Comparison of ENCODE assay signal across 9 cellular contexts in the genomic region with DNA sequence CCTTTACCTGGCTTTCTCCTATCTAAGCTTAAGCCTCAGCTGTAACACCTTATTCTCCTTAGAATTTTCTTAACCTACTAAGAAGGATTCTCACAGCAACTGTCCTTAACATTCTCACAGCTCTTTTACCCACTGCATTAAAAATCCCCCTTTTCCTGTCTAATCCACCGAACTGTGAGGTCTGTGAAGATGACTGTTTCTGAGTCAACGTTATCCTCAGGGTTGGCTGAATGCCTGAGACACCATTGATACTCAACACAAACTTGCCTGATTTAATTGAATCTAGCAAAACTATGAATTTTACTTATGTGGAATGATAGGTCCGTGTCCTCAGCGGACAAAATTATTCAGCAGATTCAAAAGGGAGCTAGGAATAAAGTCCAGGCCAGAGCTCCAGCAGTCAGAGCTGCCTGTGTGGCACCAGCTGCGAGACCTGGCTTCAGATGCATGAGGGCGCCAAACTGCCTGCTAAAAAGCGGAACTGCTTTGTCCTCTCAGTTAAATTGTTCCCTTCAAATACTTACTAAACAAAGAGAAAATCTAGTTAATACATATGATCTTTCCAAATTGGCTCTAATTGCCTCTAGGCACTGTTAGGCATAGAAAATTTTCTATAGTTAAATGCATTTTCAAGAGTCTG. TPM values are rescaled to one million over a fixed set of nuclear protein-coding genes. Genes with fewer than 3 reads are reported as not detected.
A peak's percentile ranks its signal among the peaks of the same experiment; 100 is the strongest.
DNase-seq lines count a peak whose midpoint lies in the region.
"Had no signal": no experiment of that assay in that cellular context is flagged by ENCODE, and none has a peak within 500 bp of the region (broad histone marks: within the 10 kb centered on the region; RNA-seq: fewer than 3 reads in every experiment).

No MANE protein-coding gene starts in this region.

- no peak overlapping the region for H2AFZ ChIP-seq in Karpas-422 (ENCODE audit: low read length)
- H2AFZ ChIP-seq: parathyroid adenoma had no signal

- H3K9me2 ChIP-seq in Karpas-422 (replicated peaks; ENCODE audit: insufficient read depth, low read length) = no peaks in the 10 kb centered on the region

- H3K27ac ChIP-seq in Karpas-422 (ENCODE audit: low read length) (no peak overlapping the region), iPS-20b (ENCODE audit: low read length) (no peak overlapping the region)
- H3K27ac ChIP-seq: parathyroid adenoma had no signal

- H3K4me3 ChIP-seq in Karpas-422 (ENCODE audit: low read length) (no peak overlapping the region), iPS-20b (ENCODE audit: low read length) (no peak overlapping the region)

- no peaks in the 10 kb centered on the region for H3K9me3 ChIP-seq in Karpas-422 (ENCODE audit: low read length)
- H3K9me3 ChIP-seq in iPS-20b (ENCODE audit: insufficient read depth, low read depth, low read length) = no peaks in the 10 kb centered on the region

- no peaks in the 10 kb centered on the region for H3K27me3 ChIP-seq in Karpas-422 (ENCODE audit: low read length)
- no peaks in the 10 kb centered on the region for H3K27me3 ChIP-seq in iPS-20b (ENCODE audit: insufficient read depth, low read length)

- no peaks in the 10 kb centered on the region for H3K79me2 ChIP-seq in Karpas-422 (ENCODE audit: low read length)
- H3K79me2 ChIP-seq: parathyroid adenoma had no signal

- DNase-seq in DMS153 (lab: John Stamatoyannopoulos, UW) (peak; percentile 37), Karpas-422 (peak; percentile 72), OCI-M1 (lab: John Stamatoyannopoulos, UW) (peak; percentile 67), amniotic stem cell (lab: John Stamatoyannopoulos, UW) (no peak), DMS79 treated with DMSO at 0.1 percent for 48 hours (lab: John Stamatoyannopoulos, UW) (no peak), SKM-1 (lab: John Stamatoyannopoulos, UW; ENCODE audit: unreplicated experiment) (no peak)
- no peak for DNase-seq in stimulated activated CD4-positive, alpha-beta T cell treated with anti-CD3 and anti-CD28 coated beads, Interleukin-4, amount 100 ng/mL, for 4 hours

- H3K4me1 ChIP-seq in Karpas-422 (ENCODE audit: low read length) (peaks cover 4% of the 10 kb centered on the region; the same call in 1 of the 2 replicates), iPS-20b (ENCODE audit: insufficient read depth, low read length) (peaks cover 16% of the 10 kb centered on the region)
- H3K4me1 ChIP-seq: parathyroid adenoma had no signal

- no peak overlapping the region for H3K9ac ChIP-seq in Karpas-422 (ENCODE audit: low read length)
- peak overlapping the region; percentile 45; the same call in 1 of the 2 replicates for H3K9ac ChIP-seq in iPS-20b (ENCODE audit: low read depth, low read length)
- H3K9ac ChIP-seq: parathyroid adenoma had no signal

- no peaks in the 10 kb centered on the region for H4K20me1 ChIP-seq in Karpas-422 (ENCODE audit: insufficient read depth, low read depth, low read length)

- H3K36me3 ChIP-seq in Karpas-422 (ENCODE audit: insufficient read depth, low read length) (no peaks in the 10 kb centered on the region), iPS-20b (ENCODE audit: insufficient read depth, low read depth, low read length) (no peaks in the 10 kb centered on the region)

- H3K4me2 ChIP-seq in Karpas-422 (ENCODE audit: low read depth, low read length, poor library complexity, severe bottlenecking) = no peak overlapping the region

RNA-seq across cellular contexts. Expression of a gene that starts 33.4 kb away (rescaled TPM):
- total RNA-seq in Karpas-422 (2014; rRNA removed; shearing (Covaris generic); ENCODE audit: low replicate concordance) = not detected in 2 replicates

Comparison
In these comparisons a context has a peak if more than half of its experiments do, and no peak if none do; other contexts are left out.
1. DNase-seq: peak in DMS153 (single experiment), Karpas-422 (single experiment) and OCI-M1 (single experiment); none in amniotic stem cell (single experiment), DMS79 treated with DMSO at 0.1 percent for 48 hours (single experiment), stimulated activated CD4-positive, alpha-beta T cell treated with anti-CD3 and anti-CD28 coated beads, Interleukin-4, amount 100 ng/mL, for 4 hours (0 of 2) and SKM-1 (single experiment).